Comparison of ENCODE assay signal across 8 cellular contexts in genomic region chr12:57845478-57846284, GRCh38. TPM values are rescaled to one million over a fixed set of nuclear protein-coding genes. Genes with fewer than 3 reads are reported as not detected.
DNase-seq lines count a peak whose midpoint lies in the region; ATAC-seq, FAIRE-seq and TF ChIP-seq lines count a peak whose summit lies in the region.

No MANE protein-coding gene starts in this region.

- H3K4me1 Mint-ChIP-seq in HFFc6 (ENCODE audit: low read depth), result peaks cover 45% of the 10 kb centered on the region
- peaks cover 41% of the 10 kb centered on the region for H3K4me1 Mint-ChIP-seq in activated CD8-positive, alpha-beta memory T cell treated with anti-CD3 and anti-CD28 coated beads, Interleukin-2, amount 10 ng/mL, durations not matched to agents 7 days and 5 days

- H3K9me3 Mint-ChIP-seq in HFFc6, result no peaks in the 10 kb centered on the region
- H3K9me3 Mint-ChIP-seq in activated CD8-positive, alpha-beta memory T cell treated with anti-CD3 and anti-CD28 coated beads, Interleukin-2, amount 10 ng/mL, durations not matched to agents 7 days and 5 days (ENCODE audit: low read depth), result no peaks in the 10 kb centered on the region

- DNase-seq in GM12892 (ENCODE audit: insufficient read length) (peak; percentile 57), HFFc6 (peak; percentile 55), NCI-H2029 (lab: John Stamatoyannopoulos, UW) (peak; percentile 44), mesendoderm (peak; percentile 83), NCI-H187 (lab: John Stamatoyannopoulos, UW) (no peak)
- peak; percentile 73 for DNase-seq in activated CD8-positive, alpha-beta memory T cell treated with anti-CD3 and anti-CD28 coated beads, Interleukin-2, amount 10 ng/mL, durations not matched to agents 7 days and 5 days
- DNase-seq in stimulated activated CD8-positive, alpha-beta memory T cell treated with anti-CD3 and anti-CD28 coated beads, Interleukin-7, amount 100 ng/mL, for 24 hours (ENCODE audit: low read depth), result peak; percentile 34

- peaks cover 7% of the 10 kb centered on the region for H3K79me1 ChIP-seq in mesendoderm (ENCODE audit: low read length)

- peak overlapping the region; percentile 91 for H3K27ac Mint-ChIP-seq in HFFc6
- H3K27ac Mint-ChIP-seq in activated CD8-positive, alpha-beta memory T cell treated with anti-CD3 and anti-CD28 coated beads, Interleukin-2, amount 10 ng/mL, durations not matched to agents 7 days and 5 days, result peak overlapping the region; percentile 63

- no peak overlapping the region for H2BK15ac ChIP-seq in mesendoderm (replicated peaks; ENCODE audit: low read depth)

- peak overlapping the region; percentile 94 for H3K56ac ChIP-seq in mesendoderm (ENCODE audit: low read length)

- peaks cover 5% of the 10 kb centered on the region; the same call in 1 of the 2 replicates for H3K36me3 Mint-ChIP-seq in HFFc6 (ENCODE audit: low read depth)
- peaks cover 2% of the 10 kb centered on the region for H3K36me3 Mint-ChIP-seq in activated CD8-positive, alpha-beta memory T cell treated with anti-CD3 and anti-CD28 coated beads, Interleukin-2, amount 10 ng/mL, durations not matched to agents 7 days and 5 days

- peak overlapping the region; percentile 89 for H2BK120ac ChIP-seq in mesendoderm (ENCODE audit: low read depth, low read length)

- peak; percentile 38 for ATAC-seq in activated CD8-positive, alpha-beta memory T cell treated with anti-CD3 and anti-CD28 coated beads, Interleukin-2, amount 10 ng/mL, durations not matched to agents 7 days and 5 days

- H3K9ac ChIP-seq in endocrine pancreas (ENCODE audit: control insufficient read depth, insufficient read depth, low read length) (peak overlapping the region; percentile 96), mesendoderm (ENCODE audit: low read length) (peak overlapping the region; percentile 96)

- H3K4ac ChIP-seq in mesendoderm (ENCODE audit: low read depth, low read length), result peak overlapping the region; percentile 91

- no peak overlapping the region for H4K5ac ChIP-seq in mesendoderm (ENCODE audit: low read length)

- CTCF ChIA-PET in activated CD8-positive, alpha-beta memory T cell treated with anti-CD3 and anti-CD28 coated beads, Interleukin-2, amount 10 ng/mL, durations not matched to agents 7 days and 5 days (lab: Charles Lee), result interaction anchor here (1.1 to 6.4 kb wide), 13 partner anchors 9 to 63 kb away, joined by 3 to 44 read pairs (median 5); no protein-coding TSS in a partner anchor

- no peak overlapping the region for H2AK5ac ChIP-seq in mesendoderm (ENCODE audit: low read length)

- H3K4me1 ChIP-seq in endocrine pancreas (ENCODE audit: control insufficient read depth, insufficient read depth, low read length), result peaks cover 16% of the 10 kb centered on the region
- peaks cover 14% of the 10 kb centered on the region for H3K4me1 ChIP-seq in mesendoderm (ENCODE audit: control insufficient read depth, low read depth, low read length)

- WGBS in mesendoderm (ENCODE audit: extremely low coverage, insufficient coverage, low lambda C conversion rate), result no CpG with 5 or more reads among the region's 81 CpGs

- peak overlapping the region; percentile 94 for H3K23ac ChIP-seq in mesendoderm (ENCODE audit: low read length)

- peak overlapping the region; percentile 36 for H3K4me2 ChIP-seq in mesendoderm (ENCODE audit: low read length)

- no peak overlapping the region for H4K8ac ChIP-seq in mesendoderm (ENCODE audit: low read depth, low read length)

- peaks cover 8% of the 10 kb centered on the region for H3K27me3 Mint-ChIP-seq in HFFc6 (ENCODE audit: insufficient read depth)
- H3K27me3 Mint-ChIP-seq in activated CD8-positive, alpha-beta memory T cell treated with anti-CD3 and anti-CD28 coated beads, Interleukin-2, amount 10 ng/mL, durations not matched to agents 7 days and 5 days, result peaks cover 16% of the 10 kb centered on the region

- peak; percentile 72 for FAIRE-seq in GM12892 (lab: Jason Lieb, UNC)

- H3K18ac ChIP-seq in mesendoderm (ENCODE audit: low read length), result peak overlapping the region; percentile 99

- TF ChIP-seq POLR2A in GM12892 (IDR thresholded peaks at IDR 0.05; ENCODE audit: low read depth, low read length), result no peak; the same call in 1 of the 2 replicates

- H3K27me3 ChIP-seq in endocrine pancreas (ENCODE audit: control insufficient read depth, insufficient read depth, low read length) (no peaks in the 10 kb centered on the region), mesendoderm (ENCODE audit: insufficient read depth, low read length, poor library complexity) (no peaks in the 10 kb centered on the region)

- no peak for TF ChIP-seq CTCF in HFFc6 (IDR thresholded peaks at IDR 0.05)

- H3K27ac ChIP-seq in mesendoderm (ENCODE audit: low read depth, low read length), result peak overlapping the region; percentile 100

- peak overlapping the region; percentile 83 for H2BK5ac ChIP-seq in mesendoderm (ENCODE audit: low read length)

- H3K4me3 Mint-ChIP-seq in HFFc6, result peak overlapping the region; percentile 91
- peak overlapping the region; percentile 74 for H3K4me3 Mint-ChIP-seq in activated CD8-positive, alpha-beta memory T cell treated with anti-CD3 and anti-CD28 coated beads, Interleukin-2, amount 10 ng/mL, durations not matched to agents 7 days and 5 days

- H3K36me3 ChIP-seq in endocrine pancreas (ENCODE audit: control insufficient read depth, insufficient read depth, low read length) (no peaks in the 10 kb centered on the region), mesendoderm (ENCODE audit: control insufficient read depth, insufficient read depth, low read length) (no peaks in the 10 kb centered on the region)

- H3K4me3 ChIP-seq in endocrine pancreas (ENCODE audit: control insufficient read depth, insufficient read depth, low read length) (no peak overlapping the region), mesendoderm (ENCODE audit: low read length) (peak overlapping the region; percentile 95)

- no peaks in the 10 kb centered on the region for H3K9me3 ChIP-seq in endocrine pancreas (ENCODE audit: control insufficient read depth, low read length)

- H3K79me2 ChIP-seq in mesendoderm (ENCODE audit: control insufficient read depth, insufficient read depth, low read length), result peaks cover 54% of the 10 kb centered on the region

RNA-seq across cellular contexts. Expression of gene CTDSP2, which starts 0.8 kb away (rescaled TPM):
- 44.9 TPM for polyA plus RNA-seq in GM12892 (2012; ENCODE audit: missing spikeins)
- 100 to 1,000 TPM in 5 of 6 experiments, 10 to 100 TPM in 1; 99.2 to 128 (median 111) TPM for total RNA-seq in HFFc6 (2021; fragmentation: NEBNext Ultra II Directional; extraction: Animal tissue kit (Norgen Biotek cat#: 25700))
- 100 to 1,000 TPM in 1 of 2 experiments, 10 to 100 TPM in 1; 76.2 to 103 TPM for total RNA-seq in activated CD8-positive, alpha-beta memory T cell treated with anti-CD3 and anti-CD28 coated beads, Interleukin-2, amount 10 ng/mL, durations not matched to agents 7 days and 5 days
- polyA plus RNA-seq in mesendoderm (2013, experiment 1 of 2), result 49.3 TPM
- polyA plus RNA-seq in mesendoderm (2013, experiment 2 of 2), result 49.4 TPM

RNA-seq across cellular contexts. Expression of gene AVIL, which starts 27.1 kb away (rescaled TPM):
- 2.1 TPM for polyA plus RNA-seq in GM12892 (2012; ENCODE audit: missing spikeins)
- total RNA-seq in HFFc6 (2021; fragmentation: NEBNext Ultra II Directional; extraction: Animal tissue kit (Norgen Biotek cat#: 25700)), result 1 to 10 TPM in 1 of 6 experiments, under 1 TPM in 5; 0.14 to 1.1 (median 0.67) TPM
- total RNA-seq in activated CD8-positive, alpha-beta memory T cell treated with anti-CD3 and anti-CD28 coated beads, Interleukin-2, amount 10 ng/mL, durations not matched to agents 7 days and 5 days, result 1 to 10 TPM in 1 of 2 experiments, under 1 TPM in 1; 0.79 to 2.0 TPM
- 0.29 TPM for polyA plus RNA-seq in mesendoderm (2013, experiment 1 of 2)
- 0.24 TPM for polyA plus RNA-seq in mesendoderm (2013, experiment 2 of 2)

Comparison
In these comparisons a context has a peak if more than half of its experiments do, and no peak if none do; other contexts are left out.
1. DNase-seq: peak in GM12892 (single experiment), HFFc6 (single experiment), NCI-H2029 (single experiment), activated CD8-positive, alpha-beta memory T cell treated with anti-CD3 and anti-CD28 coated beads, Interleukin-2, amount 10 ng/mL, durations not matched to agents 7 days and 5 days (single experiment), mesendoderm (single experiment) and stimulated activated CD8-positive, alpha-beta memory T cell treated with anti-CD3 and anti-CD28 coated beads, Interleukin-7, amount 100 ng/mL, for 24 hours (single experiment); none in NCI-H187 (0 of 2).